ENCODE assay signal across 17 cellular contexts in genomic region chr20:62711703-62712101, GRCh38. TPM values are rescaled to one million over a fixed set of nuclear protein-coding genes. Genes with fewer than 3 reads are reported as not detected.
DNase-seq lines count a peak whose midpoint lies in the region; ATAC-seq and TF ChIP-seq lines count a peak whose summit lies in the region.
"Had no signal": no experiment of that assay in that cellular context is flagged by ENCODE, and none has a peak within 500 bp of the region (broad histone marks: within the 10 kb centered on the region; RNA-seq: fewer than 3 reads in every experiment).

No MANE protein-coding gene starts in this region.

- intact Hi-C loops in dendritic cell treated with granulocyte-macrophage colony-stimulating factor and Interleukin-4, amounts not matched to agents 40 ng/mL and 50 ng/mL, for 4 days (cut with micrococcal nuclease) = no loop called here

- H3K9me3 Mint-ChIP-seq in dendritic cell treated with granulocyte-macrophage colony-stimulating factor and Interleukin-4, amounts not matched to agents 40 ng/mL and 50 ng/mL, for 4 days = no peaks in the 10 kb centered on the region

- peak overlapping the region; percentile 29 for H3K27ac Mint-ChIP-seq in dendritic cell treated with granulocyte-macrophage colony-stimulating factor and Interleukin-4, amounts not matched to agents 40 ng/mL and 50 ng/mL, for 4 days
- H3K27ac Mint-ChIP-seq: stimulated activated memory B cell treated with anti-CD40 and anti-IgM and Interleukin-4, amounts not matched to agents 10 μg/mL and 1 μg/mL and 100 μg/mL, for 72 hours had no signal

- H3K27me3 Mint-ChIP-seq in dendritic cell treated with granulocyte-macrophage colony-stimulating factor and Interleukin-4, amounts not matched to agents 40 ng/mL and 50 ng/mL, for 4 days = peaks cover 56% of the 10 kb centered on the region

- no peak overlapping the region for H3K27ac ChIP-seq in HL-60 (replicated peaks)
- H3K27ac ChIP-seq: ascending aorta, upper lobe of left lung, WERI-Rb-1 had no signal

- TF ChIP-seq CTCF in BE2C (IDR thresholded peaks at IDR 0.05; ENCODE audit: low read depth, low read length) (no peak), HL-60 (IDR thresholded peaks at IDR 0.05; ENCODE audit: insufficient read depth, low read length) (no peak)

- no peak for DNase-seq in BE2C
- no peak for DNase-seq in HL-60 (ENCODE audit: low read depth in 1 of 2, low spot score in 1 of 2)
- peak; percentile 88 for DNase-seq in NCI-H345 treated with DMSO at 0.1 percent for 48 hours (lab: John Stamatoyannopoulos, UW; ENCODE audit: unreplicated experiment)
- DNase-seq in AG08396 (ENCODE audit: low spot score) = no peak
- no peak for DNase-seq in GOT3 (lab: John Stamatoyannopoulos, UW)
- DNase-seq in GM03348 (ENCODE audit: low spot score) = no peak
- DNase-seq: DMS 273 treated with DMSO at 0.1 percent for 48 hours, erythroblast, NCI-H1930, WERI-Rb-1 had no signal

- H3K36me3 Mint-ChIP-seq in dendritic cell treated with granulocyte-macrophage colony-stimulating factor and Interleukin-4, amounts not matched to agents 40 ng/mL and 50 ng/mL, for 4 days (ENCODE audit: low read depth) = no peaks in the 10 kb centered on the region
- H3K36me3 Mint-ChIP-seq: stimulated activated memory B cell treated with anti-CD40 and anti-IgM and Interleukin-4, amounts not matched to agents 10 μg/mL and 1 μg/mL and 100 μg/mL, for 72 hours had no signal

- ATAC-seq in HG02981 (IDR thresholded peaks at IDR 0.05; ENCODE audit: unreplicated experiment) = no peak
- ATAC-seq: heart left ventricle; stimulated activated memory B cell treated with anti-CD40 and anti-IgM and Interleukin-4, amounts not matched to agents 10 μg/mL and 1 μg/mL and 100 μg/mL, for 72 hours had no signal

- H3K4me1 Mint-ChIP-seq in dendritic cell treated with granulocyte-macrophage colony-stimulating factor and Interleukin-4, amounts not matched to agents 40 ng/mL and 50 ng/mL, for 4 days (ENCODE audit: low read depth) = peaks cover 48% of the 10 kb centered on the region

- no peak overlapping the region for H3K4me3 Mint-ChIP-seq in dendritic cell treated with granulocyte-macrophage colony-stimulating factor and Interleukin-4, amounts not matched to agents 40 ng/mL and 50 ng/mL, for 4 days
- H3K4me3 Mint-ChIP-seq: stimulated activated memory B cell treated with anti-CD40 and anti-IgM and Interleukin-4, amounts not matched to agents 10 μg/mL and 1 μg/mL and 100 μg/mL, for 72 hours had no signal

- H3K36me3 ChIP-seq in BE2C = no peaks in the 10 kb centered on the region
- H3K36me3 ChIP-seq: ascending aorta, heart left ventricle, upper lobe of left lung, WERI-Rb-1 had no signal

- no peaks in the 10 kb centered on the region for H3K9me3 ChIP-seq in BE2C
- H3K9me3 ChIP-seq: ascending aorta, heart left ventricle had no signal

- no peaks in the 10 kb centered on the region for H3K4me1 ChIP-seq in BE2C
- H3K4me1 ChIP-seq: ascending aorta had no signal

- H3K4me3 ChIP-seq in BE2C (ENCODE audit: low read depth, low read length) (peak overlapping the region; percentile 41), HL-60 (replicated peaks; ENCODE audit: insufficient read depth, low read length) (peak overlapping the region; percentile 69)
- H3K4me3 ChIP-seq: ascending aorta, heart left ventricle, smooth muscle cell, upper lobe of left lung had no signal

- H3K27me3 ChIP-seq in BE2C (peaks cover 42% of the 10 kb centered on the region), HL-60 (ENCODE audit: insufficient read depth, poor library complexity, severe bottlenecking) (no peaks in the 10 kb centered on the region)

RNA-seq across cellular contexts. Expression of gene NTSR1, which starts 3.1 kb away (rescaled TPM):
- polyA plus RNA-seq in BE2C (2012; ENCODE audit: insufficient read depth, insufficient read length, low read depth) = 0.22 TPM
- polyA plus RNA-seq: smooth muscle cell had no signal
